In genomic region chr17:21252289-21252874, GRCh38 we compare ENCODE assay signal across 2 cellular contexts.
TF ChIP-seq lines count a peak whose summit lies in the region.

No MANE protein-coding gene starts in this region.

TF ChIP-seq in IMR-90, 13 proteins besides CTCF, POLR2A, EP300 and RAD21:
- no peak for TF ChIP-seq USF2 (IDR thresholded peaks at IDR 0.05; ENCODE audit: low read depth, low read length)
- TF ChIP-seq RCOR1 (IDR thresholded peaks at IDR 0.05; ENCODE audit: insufficient replicate concordance, low read length) = no peak
- no peak for TF ChIP-seq CEBPB (IDR thresholded peaks at IDR 0.05; ENCODE audit: low read depth, low read length)
- no peak for TF ChIP-seq SMC3 (IDR thresholded peaks at IDR 0.05; ENCODE audit: low read depth, low read length)
- no peak for TF ChIP-seq BHLHE40 (IDR thresholded peaks at IDR 0.05; ENCODE audit: low read depth, low read length)
- TF ChIP-seq NFE2L2 (IDR thresholded peaks at IDR 0.05; ENCODE audit: low read depth, low read length) = no peak
- no peak for TF ChIP-seq RFX5 (IDR thresholded peaks at IDR 0.05; ENCODE audit: low read depth, low read length)
- no peak for TF ChIP-seq ELK1 (IDR thresholded peaks at IDR 0.05; ENCODE audit: borderline replicate concordance, low read depth, low read length)
- TF ChIP-seq MXI1 (IDR thresholded peaks at IDR 0.05; ENCODE audit: borderline replicate concordance, low read depth, low read length) = no peak
- TF ChIP-seq MAFK (IDR thresholded peaks at IDR 0.05; ENCODE audit: low read depth, low read length) = no peak
- TF ChIP-seq CHD1 (IDR thresholded peaks at IDR 0.05; ENCODE audit: low read depth, low read length) = no peak
- TF ChIP-seq FOS (IDR thresholded peaks at IDR 0.05; ENCODE audit: low read depth, low read length) = no peak

TF ChIP-seq in neural cell, 6 proteins besides CTCF, POLR2A, EP300 and RAD21 (continued from another document):
- TF ChIP-seq TAF1 (IDR thresholded peaks at IDR 0.05; ENCODE audit: low read depth) (no peak), EZH2 (IDR thresholded peaks at IDR 0.05; ENCODE audit: borderline replicate concordance, insufficient read depth, low read length, poor library complexity, severe bottlenecking) (no peak)
